Comparison of ENCODE assay signal across 1 cellular context in genomic region chr5:98773464-98774191, GRCh38.
A peak's percentile ranks its signal among the peaks of the same experiment; 100 is the strongest.
TF ChIP-seq lines count a peak whose summit lies in the region.

Gene RGMB, plus strand, starts transcription at chr5:98773663. Its CDS starts 408 bp downstream, at chr5:98774071.

TF ChIP-seq in GM12878, 131 proteins besides CTCF, POLR2A, EP300 and RAD21 (continued from another document):
- TF ChIP-seq, protein P1, sequence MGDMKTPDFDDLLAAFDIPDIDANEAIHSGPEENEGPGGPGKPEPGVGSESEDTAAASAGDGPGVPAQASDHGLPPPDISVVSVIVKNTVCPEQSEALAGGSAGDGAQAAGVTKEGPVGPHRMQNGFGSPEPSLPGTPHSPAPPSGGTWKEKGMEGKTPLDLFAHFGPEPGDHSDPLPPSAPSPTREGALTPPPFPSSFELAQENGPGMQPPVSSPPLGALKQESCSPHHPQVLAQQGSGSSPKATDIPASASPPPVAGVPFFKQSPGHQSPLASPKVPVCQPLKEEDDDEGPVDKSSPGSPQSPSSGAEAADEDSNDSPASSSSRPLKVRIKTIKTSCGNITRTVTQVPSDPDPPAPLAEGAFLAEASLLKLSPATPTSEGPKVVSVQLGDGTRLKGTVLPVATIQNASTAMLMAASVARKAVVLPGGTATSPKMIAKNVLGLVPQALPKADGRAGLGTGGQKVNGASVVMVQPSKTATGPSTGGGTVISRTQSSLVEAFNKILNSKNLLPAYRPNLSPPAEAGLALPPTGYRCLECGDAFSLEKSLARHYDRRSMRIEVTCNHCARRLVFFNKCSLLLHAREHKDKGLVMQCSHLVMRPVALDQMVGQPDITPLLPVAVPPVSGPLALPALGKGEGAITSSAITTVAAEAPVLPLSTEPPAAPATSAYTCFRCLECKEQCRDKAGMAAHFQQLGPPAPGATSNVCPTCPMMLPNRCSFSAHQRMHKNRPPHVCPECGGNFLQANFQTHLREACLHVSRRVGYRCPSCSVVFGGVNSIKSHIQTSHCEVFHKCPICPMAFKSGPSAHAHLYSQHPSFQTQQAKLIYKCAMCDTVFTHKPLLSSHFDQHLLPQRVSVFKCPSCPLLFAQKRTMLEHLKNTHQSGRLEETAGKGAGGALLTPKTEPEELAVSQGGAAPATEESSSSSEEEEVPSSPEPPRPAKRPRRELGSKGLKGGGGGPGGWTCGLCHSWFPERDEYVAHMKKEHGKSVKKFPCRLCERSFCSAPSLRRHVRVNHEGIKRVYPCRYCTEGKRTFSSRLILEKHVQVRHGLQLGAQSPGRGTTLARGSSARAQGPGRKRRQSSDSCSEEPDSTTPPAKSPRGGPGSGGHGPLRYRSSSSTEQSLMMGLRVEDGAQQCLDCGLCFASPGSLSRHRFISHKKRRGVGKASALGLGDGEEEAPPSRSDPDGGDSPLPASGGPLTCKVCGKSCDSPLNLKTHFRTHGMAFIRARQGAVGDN (IDR thresholded peaks at IDR 0.05), result 0 out of 2 replicates have a peak, but pooled peaks have one; percentile 58
- 0 out of 2 replicates have a peak, but pooled peaks have one; percentile 26 for TF ChIP-seq RCOR1 (conservative IDR thresholded peaks at IDR 0.05; ENCODE audit: low read depth, low read length)
- peak; percentile 82; the same call in 1 of the 2 replicates for TF ChIP-seq GATAD2B (conservative IDR thresholded peaks at IDR 0.05; ENCODE audit: low read depth)
- TF ChIP-seq SREBF2 (IDR thresholded peaks at IDR 0.05; ENCODE audit: low read length), result no peak
- no peak for TF ChIP-seq KAT2A (conservative IDR thresholded peaks at IDR 0.05; ENCODE audit: control insufficient read depth, low read depth, low read length)
- TF ChIP-seq ZSCAN29 (IDR thresholded peaks at IDR 0.05), result no peak
- TF ChIP-seq BRCA1 (IDR thresholded peaks at IDR 0.05; ENCODE audit: low read depth, low read length), result no peak
